8 cellular contexts compared by ENCODE assay signal in the genomic region with DNA sequence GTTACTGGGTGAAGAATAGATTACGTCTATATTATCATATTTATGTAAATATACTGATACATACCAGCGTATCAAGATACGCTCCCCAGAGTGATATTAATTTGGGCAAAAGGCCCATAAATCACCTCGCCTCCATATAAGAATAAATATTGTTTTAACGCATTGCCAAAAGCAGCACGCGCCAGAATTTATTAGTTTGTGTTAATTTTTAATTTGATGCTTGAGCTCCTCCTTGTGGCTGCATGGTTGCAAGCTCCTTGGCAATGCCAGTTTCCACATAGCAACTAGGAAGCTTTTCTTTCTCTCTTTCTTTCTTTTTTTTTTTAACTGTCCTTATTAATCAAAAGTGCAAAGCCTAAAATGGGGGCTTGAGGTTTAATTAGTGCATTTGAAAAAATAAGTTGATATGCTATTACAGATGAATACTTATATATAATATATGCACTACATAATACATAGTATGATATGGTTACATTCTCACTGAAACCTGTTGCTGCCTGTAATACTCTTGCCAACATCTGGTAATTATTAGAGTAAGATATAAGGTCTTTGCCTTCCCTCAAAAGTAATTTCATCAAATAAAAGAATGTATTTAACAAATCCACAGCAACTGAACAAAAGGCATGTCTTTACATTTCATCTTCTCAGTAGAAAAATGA.
DNase-seq lines count a peak whose midpoint lies in the region; ATAC-seq and TF ChIP-seq lines count a peak whose summit lies in the region.

No MANE protein-coding gene starts in this region.

- 13 to 24% methylated on average over 7 of the region's 7 CpGs for WGBS in heart right ventricle, 2 donors

- ATAC-seq in GM19463 (IDR thresholded peaks at IDR 0.05; ENCODE audit: unreplicated experiment): peak; percentile 26
- peak in 3 of 8 donors; percentile 38 to 62 (median 47) for ATAC-seq in heart right ventricle

- H3K9ac ChIP-seq in skeletal muscle satellite cell (ENCODE audit: low read depth, low read length): no peak overlapping the region

- TF ChIP-seq CTCF in DOHH2 (IDR thresholded peaks at IDR 0.05; ENCODE audit: low read depth, low read length, poor library complexity, severe bottlenecking): peak; percentile 63
- peak; percentile 95 for TF ChIP-seq CTCF in LNCAP (IDR thresholded peaks at IDR 0.05)
- TF ChIP-seq CTCF in WERI-Rb-1 (IDR thresholded peaks at IDR 0.05; ENCODE audit: low read depth, low read length): peak; percentile 69
- TF ChIP-seq CTCF in heart right ventricle (IDR thresholded peaks at IDR 0.05): peak; percentile 41 to 84 (median 73)

- intact Hi-C loops in heart right ventricle (cut with DNase I): loop anchor here in 6 of 10 donors (2.0 to 10.0 kb wide), 6 partner anchors 38 to 786 kb away; no protein-coding TSS in a partner anchor

- H3K4me3 ChIP-seq in DOHH2 (ENCODE audit: low read length): no peak overlapping the region
- no peak overlapping the region for H3K4me3 ChIP-seq in WERI-Rb-1 (ENCODE audit: low read depth, low read length)
- no peak overlapping the region for H3K4me3 ChIP-seq in heart right ventricle
- no peak overlapping the region for H3K4me3 ChIP-seq in skeletal muscle satellite cell (ENCODE audit: low read length)
- no peak overlapping the region for H3K4me3 ChIP-seq in MG63

- DNase-seq in WERI-Rb-1: peak; percentile 16
- DNase-seq in heart right ventricle: peak in 1 of 2 donors; percentile 37
- no peak for DNase-seq in MG63
- DNase-seq in activated T-cell treated with anti-CD3 and anti-CD28 coated beads for 4 hours: no peak

- H3K9me3 ChIP-seq in DOHH2 (ENCODE audit: control insufficient read depth, insufficient read depth, low read length): no peaks in the 10 kb centered on the region
- no peaks in the 10 kb centered on the region for H3K9me3 ChIP-seq in WERI-Rb-1 (ENCODE audit: severe bottlenecking)
- H3K9me3 ChIP-seq in heart right ventricle: no peaks in the 10 kb centered on the region
- no peaks in the 10 kb centered on the region for H3K9me3 ChIP-seq in skeletal muscle satellite cell (replicated peaks; ENCODE audit: low read length)
- H3K9me3 ChIP-seq in MG63: no peaks in the 10 kb centered on the region

- H3K79me2 ChIP-seq in DOHH2 (ENCODE audit: control insufficient read depth, low read length): no peaks in the 10 kb centered on the region

- no peaks in the 10 kb centered on the region for H3F3A ChIP-seq in DOHH2 (ENCODE audit: control insufficient read depth, insufficient read depth)

- H3K36me3 ChIP-seq in DOHH2 (ENCODE audit: control insufficient read depth, low read length) (no peaks in the 10 kb centered on the region), WERI-Rb-1 (no peaks in the 10 kb centered on the region), heart right ventricle (no peaks in the 10 kb centered on the region), skeletal muscle satellite cell (ENCODE audit: insufficient read depth, low read length) (no peaks in the 10 kb centered on the region), MG63 (no peaks in the 10 kb centered on the region)

- H3K4me1 ChIP-seq in DOHH2 (ENCODE audit: control insufficient read depth, low read length) (no peaks in the 10 kb centered on the region), heart right ventricle (peaks cover 0 to 7% (median 0%) of the 10 kb centered on the region in 9 donors), skeletal muscle satellite cell (ENCODE audit: control insufficient read depth, insufficient read depth, low read length) (no peaks in the 10 kb centered on the region)

- H3K4me2 ChIP-seq in DOHH2 (ENCODE audit: low read length) (no peak overlapping the region), skeletal muscle satellite cell (ENCODE audit: low read length) (peak overlapping the region; percentile 48)

- H4K20me1 ChIP-seq in DOHH2 (ENCODE audit: control insufficient read depth, insufficient read depth, low read depth, low read length): no peaks in the 10 kb centered on the region

- H3K27ac ChIP-seq in DOHH2 (ENCODE audit: low read depth, low read length) (no peak overlapping the region), WERI-Rb-1 (no peak overlapping the region), heart right ventricle (no peak overlapping the region)

- H3K9me2 ChIP-seq in DOHH2 (replicated peaks; ENCODE audit: control insufficient read depth, low read length): no peaks in the 10 kb centered on the region

- H3K27me3 ChIP-seq in DOHH2 (ENCODE audit: control insufficient read depth, low read length) (0 out of 2 replicates have a peak, but pooled peaks cover 3% of the 10 kb centered on the region), WERI-Rb-1 (ENCODE audit: insufficient read depth, low read depth, severe bottlenecking) (no peaks in the 10 kb centered on the region), heart right ventricle (no peaks in the 10 kb centered on the region), skeletal muscle satellite cell (ENCODE audit: control insufficient read depth, insufficient read depth, low read length) (peaks cover 20% of the 10 kb centered on the region), MG63 (no peaks in the 10 kb centered on the region)
